In the genomic region with DNA sequence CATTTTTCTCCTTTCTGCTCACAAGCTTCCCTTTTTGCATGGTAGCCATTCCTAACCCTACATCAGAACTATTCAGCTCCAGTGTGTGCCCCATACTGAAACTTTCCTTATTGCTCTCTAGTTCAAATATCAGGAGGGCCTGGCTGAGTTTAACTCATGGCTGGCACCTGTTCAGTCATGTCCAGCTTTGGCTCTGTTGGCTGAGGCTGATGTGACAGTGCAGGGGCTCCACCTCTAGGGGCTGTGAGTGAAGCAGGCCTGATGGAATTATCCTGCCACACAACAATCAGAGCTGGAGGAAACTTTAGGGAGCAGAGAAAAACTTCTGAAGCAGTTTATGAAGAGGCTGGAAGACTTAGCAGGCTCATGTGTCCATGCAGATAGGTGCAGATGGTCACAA, we compare ENCODE assay signal across 13 cellular contexts. TPM values are rescaled to one million over a fixed set of nuclear protein-coding genes. Genes with fewer than 3 reads are reported as not detected.
DNase-seq lines count a peak whose midpoint lies in the region; ATAC-seq and TF ChIP-seq lines count a peak whose summit lies in the region.
"Had no signal": no experiment of that assay in that cellular context is flagged by ENCODE, and none has a peak within 500 bp of the region (broad histone marks: within the 10 kb centered on the region; RNA-seq: fewer than 3 reads in every experiment).

No MANE protein-coding gene starts in this region.

- TF ChIP-seq RAD21 in HCT116 (IDR thresholded peaks at IDR 0.05; ENCODE audit: low read depth), result no peak

- H3K4me1 ChIP-seq in HCT116 (ENCODE audit: control insufficient read depth in 1 of 2, insufficient read depth in 2 of 2, low read length in 2 of 2) (no peaks in the 10 kb centered on the region), Panc1 (ENCODE audit: control insufficient read depth, insufficient read depth, low read length) (no peaks in the 10 kb centered on the region)

- no peak overlapping the region for H2AFZ ChIP-seq in HCT116 (ENCODE audit: low read depth, low read length, poor library complexity, severe bottlenecking)
- H2AFZ ChIP-seq: PC-9 had no signal

- H4K20me1 ChIP-seq in HCT116 (ENCODE audit: insufficient read depth), result no peaks in the 10 kb centered on the region

- H3K36me3 ChIP-seq in HCT116 (ENCODE audit: control insufficient read depth in 1 of 2, insufficient read depth in 2 of 2, low read length in 2 of 2) (peaks cover 14 to 37% of the 10 kb centered on the region in 2 experiments; a peak in 3 of 4 replicates), Panc1 (ENCODE audit: control insufficient read depth, insufficient read depth, low read length) (peaks cover 3% of the 10 kb centered on the region), brain microvascular endothelial cell (replicated peaks) (peaks cover 54% of the 10 kb centered on the region)

- H3K9me3 ChIP-seq in HCT116 (ENCODE audit: control insufficient read depth in 1 of 2, insufficient read depth in 1 of 2, low read depth in 1 of 2, low read length in 2 of 2) (no peaks in the 10 kb centered on the region), Panc1 (ENCODE audit: control insufficient read depth, insufficient read depth, low read depth, low read length) (no peaks in the 10 kb centered on the region)

- TF ChIP-seq CTCF in HCT116 (IDR thresholded peaks at IDR 0.05 in 2 of 3, conservative IDR thresholded peaks at IDR 0.05 in 1 of 3; ENCODE audit: borderline replicate concordance in 1 of 3, insufficient read depth in 1 of 3, low read depth in 2 of 3, low read length in 2 of 3) (no peak), Panc1 (IDR thresholded peaks at IDR 0.05) (no peak), brain microvascular endothelial cell (IDR thresholded peaks at IDR 0.05; ENCODE audit: low read depth, low read length, missing control alignments) (peak; percentile 7), nephron (IDR thresholded peaks at IDR 0.05; ENCODE audit: unreplicated experiment in 3 of 3) (no peak)

- H3K27ac Mint-ChIP-seq in nephron, result peak overlapping the region; percentile 48 to 91 (median 91)
- H3K27ac Mint-ChIP-seq: CD8-positive, alpha-beta T cell had no signal

- BruUV-seq in HCT116 (replicated peaks; lab: Mats Ljungman, UMichigan) (no TSS peak), Panc1 (replicated peaks; lab: Mats Ljungman, UMichigan) (no TSS peak)

- intact Hi-C loops in HCT116 (cut with micrococcal nuclease) (no loop called here), Panc1 (cut with micrococcal nuclease; ENCODE audit: unreplicated experiment) (no loop called here), posterior cingulate gyrus (cut with DNase I) (no loop called here)

- no peaks in the 10 kb centered on the region for H3K9me3 Mint-ChIP-seq in nephron
- H3K9me3 Mint-ChIP-seq: CD8-positive, alpha-beta T cell had no signal

- no peaks in the 10 kb centered on the region for H3K27me3 Mint-ChIP-seq in nephron (ENCODE audit: low read depth)

- H3K9ac ChIP-seq in HCT116 (ENCODE audit: low read length), result no peak overlapping the region

- peak overlapping the region in 1 of 3 experiments; percentile 30 for H3K4me3 Mint-ChIP-seq in nephron
- H3K4me3 Mint-ChIP-seq: CD8-positive, alpha-beta T cell had no signal

- peaks cover 71% of the 10 kb centered on the region for H3K36me3 Mint-ChIP-seq in nephron (ENCODE audit: low read depth)

- no peak overlapping the region for H3K4me2 ChIP-seq in HCT116 (ENCODE audit: low read length)
- H3K4me2 ChIP-seq: PC-9 had no signal

- RAD21 ChIA-PET in HCT116 (lab: Charles Lee; ENCODE audit: low non-redundant PET in 1 of 2, low total read pairs in 2 of 2, uncharacterized antibody in 2 of 2, unreplicated experiment in 2 of 2), result no interaction called here

- no peak for TF ChIP-seq POLR2A in HCT116 (IDR thresholded peaks at IDR 0.05; ENCODE audit: borderline replicate concordance, extremely low read depth, insufficient read depth, insufficient read length)

- no peak for DNase-seq in HCT116 (ENCODE audit: low read depth, low spot score)
- no peak for DNase-seq in Panc1 (ENCODE audit: low read depth, low spot score)
- DNase-seq in brain microvascular endothelial cell, result no peak
- DNase-seq in HUDEP-2 (lab: John Stamatoyannopoulos, UW; ENCODE audit: unreplicated experiment in 76 of 76), result no peak
- DNase-seq in posterior cingulate gyrus, result no peak
- DNase-seq: CD8-positive, alpha-beta T cell; Karpas-422; NCI-H187 treated with DMSO at 0.1 percent for 48 hours; NCI-H446; PC-9; Right ventricle myocardium superior had no signal

- CTCF ChIA-PET in HCT116 (lab: Charles Lee) (no interaction called here), Panc1 (lab: Charles Lee) (no interaction called here)

- peaks cover 10% of the 10 kb centered on the region for H3K4me1 Mint-ChIP-seq in nephron

- H3K79me2 ChIP-seq in HCT116 (ENCODE audit: insufficient read depth, low read length), result no peaks in the 10 kb centered on the region

- H3K4me3 ChIP-seq in HCT116 (replicated peaks in 1 of 2; ENCODE audit: low read depth in 1 of 2, low read length in 2 of 2), result no peak overlapping the region
- no peak overlapping the region for H3K4me3 ChIP-seq in Panc1 (ENCODE audit: low read depth in 2 of 2, low read length in 2 of 2)
- no peak overlapping the region for H3K4me3 ChIP-seq in brain microvascular endothelial cell (ENCODE audit: low read depth, low read length)
- H3K4me3 ChIP-seq: PC-9 had no signal

- H3K27me3 ChIP-seq in HCT116 (ENCODE audit: insufficient read depth, low read length), result no peaks in the 10 kb centered on the region
- H3K27me3 ChIP-seq in Panc1 (ENCODE audit: control insufficient read depth, insufficient read depth, low read length), result no peaks in the 10 kb centered on the region
- H3K27me3 ChIP-seq in brain microvascular endothelial cell (replicated peaks), result no peaks in the 10 kb centered on the region

- no peaks in the 10 kb centered on the region for H3K9me2 ChIP-seq in HCT116 (ENCODE audit: insufficient read depth)

- POLR2A ChIA-PET in HCT116 (lab: Charles Lee) (no interaction called here), Panc1 (lab: Charles Lee) (no interaction called here)

- H3K27ac ChIP-seq in HCT116 (ENCODE audit: low read depth, low read length), result no peak overlapping the region
- H3K27ac ChIP-seq in Panc1 (ENCODE audit: low read length), result no peak overlapping the region
- H3K27ac ChIP-seq in brain microvascular endothelial cell, result no peak overlapping the region
- H3K27ac ChIP-seq: PC-9 had no signal

- ATAC-seq in HCT116, result peak; percentile 63; the same call in 1 of the 2 replicates
- peak; percentile 63; the same call in 1 of the 2 replicates for ATAC-seq in Panc1
- no peak for ATAC-seq in GM21423 (IDR thresholded peaks at IDR 0.05; ENCODE audit: unreplicated experiment)
- ATAC-seq: CD8-positive, alpha-beta T cell had no signal

- in situ Hi-C loops in Panc1 (cut with HindIII; ENCODE audit: low pct_unique_long_range_greater_than_20kb, low sequenced_read_pairs) (no loop called here), brain microvascular endothelial cell (cut with HindIII; ENCODE audit: low pct_ligation_motif_present, low sequenced_read_pairs) (no loop called here)

TF ChIP-seq in HCT116, 20 proteins besides CTCF, POLR2A, EP300 and RAD21:
- no peak for TF ChIP-seq EZH2phosphoT487 (IDR thresholded peaks at IDR 0.05; ENCODE audit: borderline replicate concordance)
- TF ChIP-seq SRF (IDR thresholded peaks at IDR 0.05; ENCODE audit: low read depth), result no peak
- no peak for TF ChIP-seq SIN3A (IDR thresholded peaks at IDR 0.05; ENCODE audit: low read depth)
- TF ChIP-seq, protein P1, sequence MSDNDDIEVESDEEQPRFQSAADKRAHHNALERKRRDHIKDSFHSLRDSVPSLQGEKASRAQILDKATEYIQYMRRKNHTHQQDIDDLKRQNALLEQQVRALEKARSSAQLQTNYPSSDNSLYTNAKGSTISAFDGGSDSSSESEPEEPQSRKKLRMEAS (IDR thresholded peaks at IDR 0.05), result no peak
- TF ChIP-seq, protein P2, sequence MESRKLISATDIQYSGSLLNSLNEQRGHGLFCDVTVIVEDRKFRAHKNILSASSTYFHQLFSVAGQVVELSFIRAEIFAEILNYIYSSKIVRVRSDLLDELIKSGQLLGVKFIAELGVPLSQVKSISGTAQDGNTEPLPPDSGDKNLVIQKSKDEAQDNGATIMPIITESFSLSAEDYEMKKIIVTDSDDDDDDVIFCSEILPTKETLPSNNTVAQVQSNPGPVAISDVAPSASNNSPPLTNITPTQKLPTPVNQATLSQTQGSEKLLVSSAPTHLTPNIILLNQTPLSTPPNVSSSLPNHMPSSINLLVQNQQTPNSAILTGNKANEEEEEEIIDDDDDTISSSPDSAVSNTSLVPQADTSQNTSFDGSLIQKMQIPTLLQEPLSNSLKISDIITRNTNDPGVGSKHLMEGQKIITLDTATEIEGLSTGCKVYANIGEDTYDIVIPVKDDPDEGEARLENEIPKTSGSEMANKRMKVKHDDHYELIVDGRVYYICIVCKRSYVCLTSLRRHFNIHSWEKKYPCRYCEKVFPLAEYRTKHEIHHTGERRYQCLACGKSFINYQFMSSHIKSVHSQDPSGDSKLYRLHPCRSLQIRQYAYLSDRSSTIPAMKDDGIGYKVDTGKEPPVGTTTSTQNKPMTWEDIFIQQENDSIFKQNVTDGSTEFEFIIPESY (IDR thresholded peaks at IDR 0.05; ENCODE audit: extremely low read depth, insufficient replicate concordance, low read length), result no peak
- TF ChIP-seq YY1 (IDR thresholded peaks at IDR 0.05; ENCODE audit: extremely low read depth, insufficient replicate concordance, low read depth, low read length), result no peak

RNA-seq across cellular contexts. Expression of a gene that starts 8.5 kb away (rescaled TPM):
- total RNA-seq in HCT116 (2021; ENCODE audit: unreplicated experiment) (21.6 TPM), Panc1 (2021; ENCODE audit: unreplicated experiment) (18.5 TPM)
- 17.6 and 19.8 TPM in 2 replicates for polyA plus RNA-seq in HCT116 (2012)
- polyA plus RNA-seq in Panc1 (2012; ENCODE audit: insufficient read length), result 22.8 TPM

RNA-seq across cellular contexts. Expression of a gene that starts 8.7 kb away (rescaled TPM):
- total RNA-seq in HCT116 (2021; ENCODE audit: unreplicated experiment), result 1.6 TPM
- 1.3 and 1.6 TPM in 2 replicates for polyA plus RNA-seq in HCT116 (2012)
- total RNA-seq in Panc1 (2021; ENCODE audit: unreplicated experiment), result 2.2 TPM
- 1.5 TPM for polyA plus RNA-seq in Panc1 (2012; ENCODE audit: insufficient read length)
